Comparison of ENCODE assay signal across 30 cellular contexts in the genomic region with DNA sequence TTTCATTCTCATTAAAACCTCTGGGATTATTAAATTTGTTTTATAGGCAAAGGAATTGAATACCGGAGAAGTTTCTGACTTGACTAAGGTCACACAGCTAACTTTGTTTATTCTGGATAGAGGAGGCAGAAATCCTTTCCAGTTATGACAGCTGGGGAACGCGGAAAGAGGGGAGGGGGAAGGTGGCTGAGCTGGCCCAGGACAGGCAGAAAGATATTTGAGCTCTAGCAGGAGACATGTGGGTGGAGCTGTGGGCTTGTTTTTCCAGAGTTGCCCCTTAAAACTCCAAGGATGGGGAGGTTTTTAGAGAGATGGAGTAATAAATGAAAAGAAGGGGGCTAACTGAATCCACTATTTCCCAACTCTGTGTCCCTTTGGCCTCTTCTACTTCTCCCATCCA. TPM values are rescaled to one million over a fixed set of nuclear protein-coding genes. Genes with fewer than 3 reads are reported as not detected.
DNase-seq lines count a peak whose midpoint lies in the region; ATAC-seq and TF ChIP-seq lines count a peak whose summit lies in the region.
"Had no signal": no experiment of that assay in that cellular context is flagged by ENCODE, and none has a peak within 500 bp of the region (broad histone marks: within the 10 kb centered on the region; RNA-seq: fewer than 3 reads in every experiment).

No MANE protein-coding gene starts in this region.

- peaks cover 4% of the 10 kb centered on the region; the same call in 1 of the 2 replicates for H3K4me1 ChIP-seq in HEK293 (ENCODE audit: control insufficient read depth, insufficient read depth, low read length)
- H3K4me1 ChIP-seq: BLaER1 had no signal

- H3K36me3 Mint-ChIP-seq in CD14-positive monocyte, result no peaks in the 10 kb centered on the region
- H3K36me3 Mint-ChIP-seq: CD4-positive, alpha-beta memory T cell; IgD-negative memory B cell had no signal

- ATAC-seq in sciatic nerve (peak; percentile 82), omental fat pad (ENCODE audit: low FRiP score) (no peak)
- ATAC-seq: GM12878, HCT116 had no signal

- no peaks in the 10 kb centered on the region for H3K9me3 Mint-ChIP-seq in CD14-positive monocyte
- H3K9me3 Mint-ChIP-seq: IgD-negative memory B cell had no signal

- no peaks in the 10 kb centered on the region for H3K4me1 Mint-ChIP-seq in CD14-positive monocyte
- H3K4me1 Mint-ChIP-seq: CD4-positive, alpha-beta memory T cell; IgD-negative memory B cell had no signal

- no peak overlapping the region for H3K4me3 Mint-ChIP-seq in CD14-positive monocyte
- H3K4me3 Mint-ChIP-seq: CD4-positive, alpha-beta memory T cell; IgD-negative memory B cell had no signal

- H3K27ac ChIP-seq in HEK293 (ENCODE audit: extremely low read depth, low read depth, low read length), result no peak overlapping the region
- H3K27ac ChIP-seq: BLaER1, HL-60, SK-N-MC had no signal

- peaks cover 9 to 33% (median 28%) of the 10 kb centered on the region in 3 donors for H3K27me3 Mint-ChIP-seq in CD14-positive monocyte (ENCODE audit: low read depth in 3 of 3)

- no peaks in the 10 kb centered on the region for H3K36me3 ChIP-seq in HEK293 (ENCODE audit: control insufficient read depth in 2 of 2, insufficient read depth in 1 of 2, low read length in 2 of 2)
- H3K36me3 ChIP-seq: BLaER1 had no signal

- H3K4me3 ChIP-seq in HEK293 (ENCODE audit: low read depth, low read length), result no peak overlapping the region
- H3K4me3 ChIP-seq in fibroblast of the aortic adventitia (ENCODE audit: low read depth, low read length), result no peak overlapping the region
- H3K4me3 ChIP-seq: BLaER1, GM12878, SK-N-MC had no signal

- no peaks in the 10 kb centered on the region for H3K9me3 ChIP-seq in HEK293 (ENCODE audit: control insufficient read depth, insufficient read depth, low read depth, low read length)
- H3K9me3 ChIP-seq: BLaER1 had no signal

- POLR2A ChIA-PET in HEK293 (lab: Yijun Ruan, JAX), result no interaction called here

- TF ChIP-seq CTCF in HEK293 (tag by site-specific recombination; IDR thresholded peaks at IDR 0.05) (no peak), fibroblast of the aortic adventitia (IDR thresholded peaks at IDR 0.05; ENCODE audit: insufficient read depth, low read length) (no peak), omental fat pad (IDR thresholded peaks at IDR 0.05) (no peak), CD14-positive monocyte (IDR thresholded peaks at IDR 0.05) (no peak)

- H3K27ac Mint-ChIP-seq in CD14-positive monocyte, result no peak overlapping the region
- H3K27ac Mint-ChIP-seq: CD4-positive, alpha-beta memory T cell; IgD-negative memory B cell had no signal

- intact Hi-C loops in sciatic nerve (cut with DNase I) (no loop called here), CD14-positive monocyte (cut with micrococcal nuclease) (no loop called here)

- DNase-seq in NCI-H2171 treated with DMSO at 0.1 percent for 48 hours (lab: John Stamatoyannopoulos, UW) (peak; percentile 49), fibroblast of the aortic adventitia (ENCODE audit: low read depth) (peak; percentile 31), sciatic nerve (ENCODE audit: low spot score) (no peak), putamen (ENCODE audit: low spot score) (no peak), omental fat pad (ENCODE audit: low spot score) (no peak), CD14-positive monocyte (ENCODE audit: low spot score) (no peak)
- DNase-seq: CD4-positive, alpha-beta memory T cell; COR-L47; DMS79; EL; GDM1; NCI-H1105 treated with DMSO at 0.1 percent for 48 hours; NCI-H146; NCI-H1930; NCI-H2107; NCI-H2227 treated with DMSO at 0.1 percent for 48 hours; NCI-H69; RPMI8226; SHP77 treated with DMSO at 0.1 percent for 48 hours had no signal

- CTCF ChIA-PET in HEK293 (lab: Yijun Ruan, JAX), result interaction anchor here (1.7 to 2.2 kb wide), 4 partner anchors 24 to 260 kb away, joined by 5 to 6 read pairs (median 6); a partner anchor contains a TSS

TF ChIP-seq in HEK293, 187 proteins besides CTCF, POLR2A, EP300 and RAD21 (continues in another document):
- TF ChIP-seq YY1 (tag by site-specific recombination; IDR thresholded peaks at IDR 0.05) (no peak), HOXA7 (CRISPR knock-in tag; IDR thresholded peaks at IDR 0.05; ENCODE audit: borderline replicate concordance) (no peak), EGR2 (tag by site-specific recombination; IDR thresholded peaks at IDR 0.05; ENCODE audit: low read depth) (peak; percentile 51; the same call in 1 of the 2 replicates), ZNF654 (tag by site-specific recombination; IDR thresholded peaks at IDR 0.05; ENCODE audit: low read depth) (no peak), ZNF239 (tag by site-specific recombination; IDR thresholded peaks at IDR 0.05) (no peak), ZFHX2 (tag by site-specific recombination; conservative IDR thresholded peaks at IDR 0.05) (peak; percentile 77), ZNF274 (IDR thresholded peaks at IDR 0.05; ENCODE audit: low read length) (no peak), ZNF274 (tag by site-specific recombination; IDR thresholded peaks at IDR 0.05; ENCODE audit: borderline replicate concordance) (no peak), ZNF596 (tag by site-specific recombination; IDR thresholded peaks at IDR 0.05) (no peak), ZNF302 (tag by site-specific recombination; IDR thresholded peaks at IDR 0.05; ENCODE audit: low read depth) (no peak), SCRT2 (tag by site-specific recombination; IDR thresholded peaks at IDR 0.05) (peak; percentile 49; the same call in 1 of the 2 replicates)
- TF ChIP-seq, protein P1, sequence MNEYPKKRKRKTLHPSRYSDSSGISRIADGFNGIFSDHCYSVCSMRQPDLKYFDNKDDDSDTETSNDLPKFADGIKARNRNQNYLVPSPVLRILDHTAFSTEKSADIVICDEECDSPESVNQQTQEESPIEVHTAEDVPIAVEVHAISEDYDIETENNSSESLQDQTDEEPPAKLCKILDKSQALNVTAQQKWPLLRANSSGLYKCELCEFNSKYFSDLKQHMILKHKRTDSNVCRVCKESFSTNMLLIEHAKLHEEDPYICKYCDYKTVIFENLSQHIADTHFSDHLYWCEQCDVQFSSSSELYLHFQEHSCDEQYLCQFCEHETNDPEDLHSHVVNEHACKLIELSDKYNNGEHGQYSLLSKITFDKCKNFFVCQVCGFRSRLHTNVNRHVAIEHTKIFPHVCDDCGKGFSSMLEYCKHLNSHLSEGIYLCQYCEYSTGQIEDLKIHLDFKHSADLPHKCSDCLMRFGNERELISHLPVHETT (tag by site-specific recombination; IDR thresholded peaks at IDR 0.05), result no peak
- TF ChIP-seq, protein P2, sequence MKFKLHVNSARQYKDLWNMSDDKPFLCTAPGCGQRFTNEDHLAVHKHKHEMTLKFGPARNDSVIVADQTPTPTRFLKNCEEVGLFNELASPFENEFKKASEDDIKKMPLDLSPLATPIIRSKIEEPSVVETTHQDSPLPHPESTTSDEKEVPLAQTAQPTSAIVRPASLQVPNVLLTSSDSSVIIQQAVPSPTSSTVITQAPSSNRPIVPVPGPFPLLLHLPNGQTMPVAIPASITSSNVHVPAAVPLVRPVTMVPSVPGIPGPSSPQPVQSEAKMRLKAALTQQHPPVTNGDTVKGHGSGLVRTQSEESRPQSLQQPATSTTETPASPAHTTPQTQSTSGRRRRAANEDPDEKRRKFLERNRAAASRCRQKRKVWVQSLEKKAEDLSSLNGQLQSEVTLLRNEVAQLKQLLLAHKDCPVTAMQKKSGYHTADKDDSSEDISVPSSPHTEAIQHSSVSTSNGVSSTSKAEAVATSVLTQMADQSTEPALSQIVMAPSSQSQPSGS (tag by site-specific recombination; IDR thresholded peaks at IDR 0.05; ENCODE audit: low read depth), result no peak
- TF ChIP-seq, protein P3, sequence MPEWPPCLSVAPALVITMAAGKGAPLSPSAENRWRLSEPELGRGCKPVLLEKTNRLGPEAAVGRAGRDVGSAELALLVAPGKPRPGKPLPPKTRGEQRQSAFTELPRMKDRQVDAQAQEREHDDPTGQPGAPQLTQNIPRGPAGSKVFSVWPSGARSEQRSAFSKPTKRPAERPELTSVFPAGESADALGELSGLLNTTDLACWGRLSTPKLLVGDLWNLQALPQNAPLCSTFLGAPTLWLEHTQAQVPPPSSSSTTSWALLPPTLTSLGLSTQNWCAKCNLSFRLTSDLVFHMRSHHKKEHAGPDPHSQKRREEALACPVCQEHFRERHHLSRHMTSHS (tag by site-specific recombination; IDR thresholded peaks at IDR 0.05), result no peak
- TF ChIP-seq, protein P4, sequence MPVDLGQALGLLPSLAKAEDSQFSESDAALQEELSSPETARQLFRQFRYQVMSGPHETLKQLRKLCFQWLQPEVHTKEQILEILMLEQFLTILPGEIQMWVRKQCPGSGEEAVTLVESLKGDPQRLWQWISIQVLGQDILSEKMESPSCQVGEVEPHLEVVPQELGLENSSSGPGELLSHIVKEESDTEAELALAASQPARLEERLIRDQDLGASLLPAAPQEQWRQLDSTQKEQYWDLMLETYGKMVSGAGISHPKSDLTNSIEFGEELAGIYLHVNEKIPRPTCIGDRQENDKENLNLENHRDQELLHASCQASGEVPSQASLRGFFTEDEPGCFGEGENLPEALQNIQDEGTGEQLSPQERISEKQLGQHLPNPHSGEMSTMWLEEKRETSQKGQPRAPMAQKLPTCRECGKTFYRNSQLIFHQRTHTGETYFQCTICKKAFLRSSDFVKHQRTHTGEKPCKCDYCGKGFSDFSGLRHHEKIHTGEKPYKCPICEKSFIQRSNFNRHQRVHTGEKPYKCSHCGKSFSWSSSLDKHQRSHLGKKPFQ (tag by site-specific recombination; IDR thresholded peaks at IDR 0.05), result no peak

RNA-seq across cellular contexts. Expression of a gene that starts 27.8 kb away (rescaled TPM):
- total RNA-seq in fibroblast of the aortic adventitia (ENCODE audit: low replicate concordance) (under 0.01 and 0.36 TPM in 2 replicates), sciatic nerve (12.3 TPM), omental fat pad (under 1 TPM in 2 of 4 donors, not detected in 2; 0.12 to 0.16 TPM)
- polyA plus RNA-seq in CD14-positive monocyte, result under 1 TPM in 1 of 2 donors, not detected in 1; 0.11 TPM
- polyA plus RNA-seq: AG04450 had no signal

RNA-seq across cellular contexts. Expression of a gene that starts 49.5 kb away (rescaled TPM):
- total RNA-seq in fibroblast of the aortic adventitia (ENCODE audit: low replicate concordance), result not detected in 2 replicates
- 0.27 TPM for total RNA-seq in sciatic nerve
- total RNA-seq in omental fat pad, result not detected
- polyA plus RNA-seq in CD14-positive monocyte, result not detected
- total RNA-seq: CD4-positive, alpha-beta memory T cell; GM12878; H4; M059J; NCI-H460 had no signal
- polyA plus RNA-seq: AG04450; CD4-positive, alpha-beta memory T cell; IgD-negative memory B cell had no signal

Comparison
In these comparisons a context has a peak if more than half of its experiments do, and no peak if none do; other contexts are left out.
1. DNase-seq: peak in NCI-H2171 treated with DMSO at 0.1 percent for 48 hours (single experiment) and fibroblast of the aortic adventitia (single experiment); none in sciatic nerve (single experiment), putamen (single experiment), omental fat pad (single experiment) and CD14-positive monocyte (single experiment).